9 cellular contexts compared by ENCODE assay signal in genomic region chr7:111735661-111736323, GRCh38.
DNase-seq lines count a peak whose midpoint lies in the region; ATAC-seq and TF ChIP-seq lines count a peak whose summit lies in the region.
"Had no signal": no experiment of that assay in that cellular context is flagged by ENCODE, and none has a peak within 500 bp of the region (broad histone marks: within the 10 kb centered on the region; RNA-seq: fewer than 3 reads in every experiment).

No MANE protein-coding gene starts in this region.

- H3K27me3 Mint-ChIP-seq in activated T-cell treated with anti-CD3 and anti-CD28 coated beads, Interleukin-2, amount 50 U/mL, for 72 hours (ENCODE audit: low read depth) = peaks cover 8% of the 10 kb centered on the region
- H3K27me3 Mint-ChIP-seq in stimulated activated memory B cell treated with anti-CD40 and anti-IgM and Interleukin-4, amounts not matched to agents 10 μg/mL and 1 μg/mL and 100 μg/mL, for 72 hours = no peaks in the 10 kb centered on the region
- H3K27me3 Mint-ChIP-seq: dendritic cell treated with granulocyte-macrophage colony-stimulating factor and Interleukin-4, amounts not matched to agents 40 ng/mL and 50 ng/mL, for 4 days had no signal

- DNase-seq in DMS79 (lab: John Stamatoyannopoulos, UW) = peak; percentile 28
- peak; percentile 77 for DNase-seq in OCI-M1 (lab: John Stamatoyannopoulos, UW)
- DNase-seq in activated T-cell treated with anti-CD3 and anti-CD28 coated beads, Interleukin-2, amount 50 U/mL, for 72 hours = peak; percentile 52 to 69
- DNase-seq in foreskin keratinocyte = peak in 1 of 2 donors; percentile 49

- no peak overlapping the region for H3K27ac Mint-ChIP-seq in activated T-cell treated with anti-CD3 and anti-CD28 coated beads, Interleukin-2, amount 50 U/mL, for 72 hours
- H3K27ac Mint-ChIP-seq in stimulated activated memory B cell treated with anti-CD40 and anti-IgM and Interleukin-4, amounts not matched to agents 10 μg/mL and 1 μg/mL and 100 μg/mL, for 72 hours = no peak overlapping the region
- H3K27ac Mint-ChIP-seq: dendritic cell treated with granulocyte-macrophage colony-stimulating factor and Interleukin-4, amounts not matched to agents 40 ng/mL and 50 ng/mL, for 4 days had no signal

- no peak overlapping the region for H3K4me2 ChIP-seq in parathyroid adenoma (ENCODE audit: low read length)

- H3K79me2 ChIP-seq in parathyroid adenoma = no peaks in the 10 kb centered on the region

- no peak overlapping the region for H3K9ac ChIP-seq in parathyroid adenoma

- H3K36me3 Mint-ChIP-seq in activated T-cell treated with anti-CD3 and anti-CD28 coated beads, Interleukin-2, amount 50 U/mL, for 72 hours (ENCODE audit: insufficient read depth in 2 of 2) = no peaks in the 10 kb centered on the region
- H3K36me3 Mint-ChIP-seq in stimulated activated memory B cell treated with anti-CD40 and anti-IgM and Interleukin-4, amounts not matched to agents 10 μg/mL and 1 μg/mL and 100 μg/mL, for 72 hours = no peaks in the 10 kb centered on the region

- H3K27me3 ChIP-seq in foreskin keratinocyte = no peaks in the 10 kb centered on the region
- no peaks in the 10 kb centered on the region for H3K27me3 ChIP-seq in parathyroid adenoma (ENCODE audit: control insufficient read depth, insufficient read depth, low read length)

- H3K4me1 ChIP-seq in foreskin keratinocyte (no peaks in the 10 kb centered on the region), parathyroid adenoma (no peaks in the 10 kb centered on the region)

- TF ChIP-seq CTCF in foreskin keratinocyte (conservative IDR thresholded peaks at IDR 0.05) = peak; percentile 87
- TF ChIP-seq CTCF in parathyroid adenoma (IDR thresholded peaks at IDR 0.05) = peak; percentile 92

- no peaks in the 10 kb centered on the region for H3K36me3 ChIP-seq in parathyroid adenoma (ENCODE audit: control insufficient read depth, insufficient read depth, low read length)

- peak; percentile 95 for TF ChIP-seq RAD21 in Ishikawa (IDR thresholded peaks at IDR 0.05; ENCODE audit: low read depth)

- H3K27ac ChIP-seq in foreskin keratinocyte (no peak overlapping the region), parathyroid adenoma (no peak overlapping the region)

- no peak overlapping the region for H2AFZ ChIP-seq in parathyroid adenoma

- peak; percentile 86 for ATAC-seq in GM21447 (IDR thresholded peaks at IDR 0.05; ENCODE audit: unreplicated experiment)
- no peak for ATAC-seq in activated T-cell treated with anti-CD3 and anti-CD28 coated beads, Interleukin-2, amount 50 U/mL, for 72 hours (replicated peaks in 1 of 2)
- ATAC-seq in foreskin keratinocyte = peak; percentile 73
- no peak for ATAC-seq in stimulated activated memory B cell treated with anti-CD40 and anti-IgM and Interleukin-4, amounts not matched to agents 10 μg/mL and 1 μg/mL and 100 μg/mL, for 72 hours

- H3K4me3 ChIP-seq in parathyroid adenoma (ENCODE audit: low read depth, low read length) = no peak overlapping the region

- no peak for TF ChIP-seq EP300 in Ishikawa (IDR thresholded peaks at IDR 0.05; ENCODE audit: borderline replicate concordance)

- no peaks in the 10 kb centered on the region for H3K9me3 ChIP-seq in parathyroid adenoma (ENCODE audit: control insufficient read depth, low read length)

- H3K4me3 Mint-ChIP-seq in activated T-cell treated with anti-CD3 and anti-CD28 coated beads, Interleukin-2, amount 50 U/mL, for 72 hours = no peak overlapping the region
- no peak overlapping the region for H3K4me3 Mint-ChIP-seq in stimulated activated memory B cell treated with anti-CD40 and anti-IgM and Interleukin-4, amounts not matched to agents 10 μg/mL and 1 μg/mL and 100 μg/mL, for 72 hours
- H3K4me3 Mint-ChIP-seq: dendritic cell treated with granulocyte-macrophage colony-stimulating factor and Interleukin-4, amounts not matched to agents 40 ng/mL and 50 ng/mL, for 4 days had no signal

- no peaks in the 10 kb centered on the region for H3K4me1 Mint-ChIP-seq in activated T-cell treated with anti-CD3 and anti-CD28 coated beads, Interleukin-2, amount 50 U/mL, for 72 hours (ENCODE audit: low read depth)
- H3K4me1 Mint-ChIP-seq in stimulated activated memory B cell treated with anti-CD40 and anti-IgM and Interleukin-4, amounts not matched to agents 10 μg/mL and 1 μg/mL and 100 μg/mL, for 72 hours = no peaks in the 10 kb centered on the region

- H3K9me3 Mint-ChIP-seq in activated T-cell treated with anti-CD3 and anti-CD28 coated beads, Interleukin-2, amount 50 U/mL, for 72 hours = no peaks in the 10 kb centered on the region
- H3K9me3 Mint-ChIP-seq in stimulated activated memory B cell treated with anti-CD40 and anti-IgM and Interleukin-4, amounts not matched to agents 10 μg/mL and 1 μg/mL and 100 μg/mL, for 72 hours = no peaks in the 10 kb centered on the region
- H3K9me3 Mint-ChIP-seq: dendritic cell treated with granulocyte-macrophage colony-stimulating factor and Interleukin-4, amounts not matched to agents 40 ng/mL and 50 ng/mL, for 4 days had no signal

TF ChIP-seq in Ishikawa, 13 proteins besides CTCF, POLR2A, EP300 and RAD21:
- TF ChIP-seq TEAD4 (IDR thresholded peaks at IDR 0.05) (peak; percentile 32; the same call in 1 of the 2 replicates), FOXM1 (IDR thresholded peaks at IDR 0.05; ENCODE audit: borderline replicate concordance, low read depth) (no peak)

Comparison
In these comparisons a context has a peak if more than half of its experiments do, and no peak if none do; other contexts are left out.
1. ATAC-seq: peak in GM21447 (single experiment) and foreskin keratinocyte (single experiment); none in activated T-cell treated with anti-CD3 and anti-CD28 coated beads, Interleukin-2, amount 50 U/mL, for 72 hours (0 of 2) and stimulated activated memory B cell treated with anti-CD40 and anti-IgM and Interleukin-4, amounts not matched to agents 10 μg/mL and 1 μg/mL and 100 μg/mL, for 72 hours (single experiment).